Comparison of ENCODE assay signal across 8 cellular contexts in genomic region chr14:77037886-77038511, GRCh38. TPM values are rescaled to one million over a fixed set of nuclear protein-coding genes. Genes with fewer than 3 reads are reported as not detected.
DNase-seq lines count a peak whose midpoint lies in the region; ATAC-seq and TF ChIP-seq lines count a peak whose summit lies in the region.

No MANE protein-coding gene starts in this region.

- H3K27me3 ChIP-seq in AG04450 (ENCODE audit: control insufficient read depth, insufficient read depth, low read length): no peaks in the 10 kb centered on the region
- H3K27me3 ChIP-seq in MG63: no peaks in the 10 kb centered on the region

- no peak for DNase-seq in AG04450 (ENCODE audit: low read depth, low spot score)
- DNase-seq in MG63: peak; percentile 70
- peak; percentile 59 for DNase-seq in activated naive CD4-positive, alpha-beta T cell treated with Interleukin-2 at 50 U/mL for 16 hours
- DNase-seq in left colon: peak; percentile 45 to 55
- peak; percentile 35 for DNase-seq in stimulated activated naive CD4-positive, alpha-beta T cell treated with Interleukin-2 at 50 U/mL for 16 hours (lab: John Stamatoyannopoulos, UW)
- DNase-seq in NCI-H2227 (lab: John Stamatoyannopoulos, UW; ENCODE audit: unreplicated experiment): no peak

- H3K9me3 ChIP-seq in AG04450 (ENCODE audit: control insufficient read depth, insufficient read depth, low read length) (no peaks in the 10 kb centered on the region; the same call in 1 of the 2 replicates), MG63 (no peaks in the 10 kb centered on the region)

- 0 out of 2 replicates have a peak overlapping the region, but pooled peaks have one; percentile 7 for H3K4me3 ChIP-seq in AG04450 (ENCODE audit: low read depth, low read length)
- H3K4me3 ChIP-seq in MG63: no peak overlapping the region

- CTCF ChIA-PET in AG04450 (lab: Charles Lee): interaction anchor here (0.6 to 1.2 kb wide), 3 partner anchors 15 to 124 kb away, joined by 3 to 4 read pairs (median 3); no protein-coding TSS in a partner anchor

- ATAC-seq in left colon (no peak), GM18511 (IDR thresholded peaks at IDR 0.05; ENCODE audit: unreplicated experiment) (no peak), HG02678 (IDR thresholded peaks at IDR 0.05; ENCODE audit: unreplicated experiment) (no peak)

- TF ChIP-seq CTCF in AG04450 (IDR thresholded peaks at IDR 0.05; ENCODE audit: low read depth, low read length): no peak

- no peaks in the 10 kb centered on the region for H3K36me3 ChIP-seq in MG63

- H3K27ac ChIP-seq in AG04450 (ENCODE audit: low read depth, low read length): peak overlapping the region; percentile 99

- intact Hi-C loops in left colon (cut with DNase I, micrococcal nuclease): no loop called here

- POLR2A ChIA-PET in AG04450 (lab: Yijun Ruan, JAX): interaction anchor here (2.1 to 7.6 kb wide), 2 partner anchors 10 kb away, joined by 6 to 146 read pairs; partner anchors contain the start of gene IRF2BPL

RNA-seq across cellular contexts. Expression of gene IRF2BPL, which starts 9.5 kb away (rescaled TPM):
- polyA plus RNA-seq in AG04450 (2011; rRNA removed): 17.1 and 21.8 TPM in 2 replicates
- 19.4 and 19.6 TPM in 2 replicates for polyA minus RNA-seq in AG04450 (2011; rRNA and poly(A)+ RNA removed)
- total RNA-seq in MG63 (2014; rRNA removed; shearing (Covaris generic); ENCODE audit: low replicate concordance): 18.1 and 34.9 TPM in 2 replicates
- 10 to 100 TPM; 15.5 to 25.5 TPM for total RNA-seq in left colon

Comparison
In these comparisons a context has a peak if more than half of its experiments do, and no peak if none do; other contexts are left out.
1. DNase-seq: peak in MG63 (single experiment), activated naive CD4-positive, alpha-beta T cell treated with Interleukin-2 at 50 U/mL for 16 hours (single experiment), left colon (2 of 2) and stimulated activated naive CD4-positive, alpha-beta T cell treated with Interleukin-2 at 50 U/mL for 16 hours (single experiment); none in AG04450 (single experiment) and NCI-H2227 (single experiment).